8 cellular contexts compared by ENCODE assay signal in genomic region chr2:112053917-112054846, GRCh38. TPM values are rescaled to one million over a fixed set of nuclear protein-coding genes. Genes with fewer than 3 reads are reported as not detected.
DNase-seq lines count a peak whose midpoint lies in the region; ATAC-seq and TF ChIP-seq lines count a peak whose summit lies in the region.

No MANE protein-coding gene starts in this region.

- TF ChIP-seq CTCF in WERI-Rb-1 (IDR thresholded peaks at IDR 0.05; ENCODE audit: low read depth, low read length) (no peak), mammary epithelial cell (conservative IDR thresholded peaks at IDR 0.05 in 1 of 2, IDR thresholded peaks at IDR 0.05 in 1 of 2; ENCODE audit: extremely low read depth in 1 of 2, insufficient read depth in 1 of 2, low read depth in 1 of 2, low read length in 2 of 2) (no peak), smooth muscle cell (IDR thresholded peaks at IDR 0.05; ENCODE audit: borderline replicate concordance, insufficient read depth, poor library complexity, severe bottlenecking) (no peak)

- H3K4me1 Mint-ChIP-seq in immature natural killer cell: peaks cover 40 to 42% of the 10 kb centered on the region in 2 donors

- H3K4me3 ChIP-seq in ACC112 (ENCODE audit: low read depth, low read length) (peak overlapping the region; percentile 79), WERI-Rb-1 (ENCODE audit: low read depth, low read length) (peak overlapping the region; percentile 55), mammary epithelial cell (replicated peaks in 1 of 3; ENCODE audit: insufficient read depth in 1 of 3, low read depth in 2 of 3, low read length in 3 of 3) (peak overlapping the region; percentile 70 to 98 (median 83)), smooth muscle cell (peak overlapping the region; percentile 65)

- in situ Hi-C loops in mammary epithelial cell (cut with MboI; ENCODE audit: low sequenced_read_pairs in 2 of 2): no loop called here

- H3K27ac Mint-ChIP-seq in immature natural killer cell: peak overlapping the region; percentile 89 to 99 (median 96)

- DNase-seq in NCI-H2196 treated with DMSO at 0.1 percent for 48 hours (lab: John Stamatoyannopoulos, UW; ENCODE audit: unreplicated experiment) (peak; percentile 84), WERI-Rb-1 (peak; percentile 96), mammary epithelial cell (peak; percentile 91), immature natural killer cell (peak; percentile 98 to 99 (median 98)), smooth muscle cell (lab: John Stamatoyannopoulos, UW; ENCODE audit: unreplicated experiment) (peak; percentile 100)

- peaks cover 0 to 3% (median under 1%) of the 10 kb centered on the region in 3 donors for H3K36me3 Mint-ChIP-seq in immature natural killer cell

- ATAC-seq in GM18873 (IDR thresholded peaks at IDR 0.05; ENCODE audit: low FRiP score, unreplicated experiment) (peak; percentile 46), HG03135 (IDR thresholded peaks at IDR 0.05; ENCODE audit: unreplicated experiment) (peak; percentile 63)

- H3K4me2 ChIP-seq in mammary epithelial cell (ENCODE audit: insufficient read depth, low read depth, low read length) (peak overlapping the region; percentile 98), smooth muscle cell (peak overlapping the region; percentile 86)

- CTCF ChIA-PET in mammary epithelial cell (lab: Charles Lee; ENCODE audit: low non-redundant PET): no interaction called here

- H3K9ac ChIP-seq in mammary epithelial cell (ENCODE audit: insufficient read depth, low read length): peak overlapping the region; percentile 34
- no peak overlapping the region for H3K9ac ChIP-seq in smooth muscle cell (ENCODE audit: low read depth)

- H3K27me3 ChIP-seq in ACC112 (ENCODE audit: insufficient read depth, low read length) (no peaks in the 10 kb centered on the region), WERI-Rb-1 (ENCODE audit: insufficient read depth, low read depth, severe bottlenecking) (no peaks in the 10 kb centered on the region), mammary epithelial cell (ENCODE audit: insufficient read depth, low read length) (no peaks in the 10 kb centered on the region), smooth muscle cell (ENCODE audit: low read depth) (no peaks in the 10 kb centered on the region)

- H3K27ac ChIP-seq in ACC112 (ENCODE audit: low read depth, low read length): peak overlapping the region; percentile 69
- peak overlapping the region; percentile 65 for H3K27ac ChIP-seq in WERI-Rb-1
- peak overlapping the region; percentile 32 for H3K27ac ChIP-seq in mammary epithelial cell (ENCODE audit: insufficient read depth, low read depth, low read length)
- H3K27ac ChIP-seq in smooth muscle cell (ENCODE audit: low read depth): peak overlapping the region; percentile 69

- no peaks in the 10 kb centered on the region for H3K9me3 Mint-ChIP-seq in immature natural killer cell

- dilution Hi-C loops in mammary epithelial cell (cut with HindIII; ENCODE audit: low sequenced_read_pairs): no loop called here

- 0% methylated on average over 10 of the region's 62 CpGs for WGBS in mammary epithelial cell (ENCODE audit: low coverage, missing lambda C conversion rate)
- WGBS in smooth muscle cell (ENCODE audit: low lambda C conversion rate): 5% methylated on average over 25 of the region's 62 CpGs

- BruUV-seq in mammary epithelial cell (replicated peaks; lab: Mats Ljungman, UMichigan): no TSS peak

- intact Hi-C loops in mammary epithelial cell (cut with micrococcal nuclease): loop anchor here (10.0 kb wide), 1 partner anchor 201 kb away; the partner anchor contains the start of gene ZC3H8

- H3K27me3 Mint-ChIP-seq in immature natural killer cell (ENCODE audit: low read depth in 3 of 3): peaks cover 7 to 12% (median 9%) of the 10 kb centered on the region in 3 donors

- peak overlapping the region; percentile 71 for H2AFZ ChIP-seq in ACC112 (ENCODE audit: low read length, unreplicated experiment)
- peak overlapping the region; percentile 98 for H2AFZ ChIP-seq in mammary epithelial cell (ENCODE audit: low read depth, low read length)
- H2AFZ ChIP-seq in smooth muscle cell (ENCODE audit: low read depth): no peak overlapping the region

- H3K79me2 ChIP-seq in ACC112 (ENCODE audit: control insufficient read depth, insufficient read depth, low read length, unreplicated experiment): peaks cover 25% of the 10 kb centered on the region
- peaks cover 33% of the 10 kb centered on the region for H3K79me2 ChIP-seq in mammary epithelial cell (ENCODE audit: insufficient read depth, low read length)
- H3K79me2 ChIP-seq in smooth muscle cell (ENCODE audit: low read depth): peaks cover 29% of the 10 kb centered on the region

- peaks cover 24% of the 10 kb centered on the region for H3F3A ChIP-seq in smooth muscle cell (ENCODE audit: low read depth)

- H3K4me3 Mint-ChIP-seq in immature natural killer cell: peak overlapping the region; percentile 88 to 98 (median 95)

- no peaks in the 10 kb centered on the region for H4K20me1 ChIP-seq in mammary epithelial cell (ENCODE audit: insufficient read depth, low read length)
- H4K20me1 ChIP-seq in smooth muscle cell (ENCODE audit: low read depth): peaks cover 26% of the 10 kb centered on the region

- H3K36me3 ChIP-seq in ACC112 (ENCODE audit: insufficient read depth, low read length): no peaks in the 10 kb centered on the region
- no peaks in the 10 kb centered on the region for H3K36me3 ChIP-seq in WERI-Rb-1
- peaks cover under 1% of the 10 kb centered on the region for H3K36me3 ChIP-seq in mammary epithelial cell (ENCODE audit: insufficient read depth, low read length)
- H3K36me3 ChIP-seq in smooth muscle cell (ENCODE audit: low read depth): no peaks in the 10 kb centered on the region

- H3K4me1 ChIP-seq in ACC112 (ENCODE audit: control insufficient read depth, insufficient read depth, low read length, unreplicated experiment) (peaks cover 18% of the 10 kb centered on the region), mammary epithelial cell (ENCODE audit: insufficient read depth, low read length) (peaks cover 21% of the 10 kb centered on the region), smooth muscle cell (ENCODE audit: low read depth) (peaks cover 11% of the 10 kb centered on the region)

- H3K9me3 ChIP-seq in WERI-Rb-1 (ENCODE audit: severe bottlenecking) (no peaks in the 10 kb centered on the region), mammary epithelial cell (replicated peaks; ENCODE audit: insufficient read depth, low read length) (no peaks in the 10 kb centered on the region), smooth muscle cell (replicated peaks; ENCODE audit: low read depth) (no peaks in the 10 kb centered on the region)

RNA-seq across cellular contexts. Expression of gene TMEM87B, which starts 0.9 kb away (rescaled TPM):
- 10 to 100 TPM; 35.0 to 51.7 TPM for total RNA-seq in mammary epithelial cell
- polyA plus RNA-seq in mammary epithelial cell: 10.8 TPM
- polyA minus RNA-seq in mammary epithelial cell: 22.3 TPM
- polyA plus RNA-seq in immature natural killer cell: 1 to 10 TPM; 3.0 to 8.5 (median 5.2) TPM
- total RNA-seq in smooth muscle cell: 109 and 117 TPM in 2 replicates
- polyA plus RNA-seq in smooth muscle cell: 26.9 and 27.2 TPM in 2 replicates

Comparison
In these comparisons a context has a peak if more than half of its experiments do, and no peak if none do; other contexts are left out.
1. Peak in every context shown above with its lines: DNase-seq, ATAC-seq, H3K4me3 ChIP-seq and H3K27ac ChIP-seq.